18 cellular contexts compared by ENCODE assay signal in genomic region chr2:60899892-60900249, GRCh38. TPM values are rescaled to one million over a fixed set of nuclear protein-coding genes. Genes with fewer than 3 reads are reported as not detected.
DNase-seq lines count a peak whose midpoint lies in the region; ATAC-seq lines count a peak whose summit lies in the region.
"Had no signal": no experiment of that assay in that cellular context is flagged by ENCODE, and none has a peak within 500 bp of the region (broad histone marks: within the 10 kb centered on the region; RNA-seq: fewer than 3 reads in every experiment).

No MANE protein-coding gene starts in this region.

- ATAC-seq in GM18907 (IDR thresholded peaks at IDR 0.05; ENCODE audit: unreplicated experiment) (peak; percentile 29), HG02884 (IDR thresholded peaks at IDR 0.05; ENCODE audit: unreplicated experiment) (peak; percentile 48), left cardiac atrium (no peak)
- ATAC-seq: sciatic nerve had no signal

- H3K4me3 ChIP-seq in CD8-positive, alpha-beta memory T cell (ENCODE audit: low read length), result no peak overlapping the region

- H3K9me3 ChIP-seq in CD8-positive, alpha-beta memory T cell (ENCODE audit: low read length), result no peaks in the 10 kb centered on the region

- H3K27ac Mint-ChIP-seq in CD8-positive, alpha-beta memory T cell, result peak overlapping the region in 6 of 8 donors; percentile 2 to 84 (median 56)
- H3K27ac Mint-ChIP-seq in activated T-helper 2 cell treated with anti-CD3 and anti-CD28 coated beads, Interferon-gamma antibody, Interleukin-2, Interleukin-4, amounts not matched to agents 10 μg/mL and 5 μg/mL and 100 μg/mL, durations not matched to agents 14 hours and 24 hours and 36 hours, result peak overlapping the region; percentile 94
- H3K27ac Mint-ChIP-seq: endodermal cell had no signal

- H3K36me3 Mint-ChIP-seq in CD8-positive, alpha-beta memory T cell, result peaks cover 8 to 79% (median 16%) of the 10 kb centered on the region in 3 donors
- peaks cover 79% of the 10 kb centered on the region for H3K36me3 Mint-ChIP-seq in activated T-helper 2 cell treated with anti-CD3 and anti-CD28 coated beads, Interferon-gamma antibody, Interleukin-2, Interleukin-4, amounts not matched to agents 10 μg/mL and 5 μg/mL and 100 μg/mL, durations not matched to agents 14 hours and 24 hours and 36 hours (ENCODE audit: low read depth)

- H3K27me3 ChIP-seq in CD8-positive, alpha-beta memory T cell (ENCODE audit: insufficient read depth, low read length, poor library complexity, severe bottlenecking), result no peaks in the 10 kb centered on the region

- peaks cover 16 to 35% (median 25%) of the 10 kb centered on the region in 3 donors for H3K4me1 Mint-ChIP-seq in CD8-positive, alpha-beta memory T cell
- peaks cover 36% of the 10 kb centered on the region for H3K4me1 Mint-ChIP-seq in activated T-helper 2 cell treated with anti-CD3 and anti-CD28 coated beads, Interferon-gamma antibody, Interleukin-2, Interleukin-4, amounts not matched to agents 10 μg/mL and 5 μg/mL and 100 μg/mL, durations not matched to agents 14 hours and 24 hours and 36 hours (ENCODE audit: low read depth)
- H3K4me1 Mint-ChIP-seq: endodermal cell had no signal

- no peaks in the 10 kb centered on the region for H3K4me1 ChIP-seq in CD8-positive, alpha-beta memory T cell (ENCODE audit: insufficient read depth, low read length)

- H3K9me3 Mint-ChIP-seq in CD8-positive, alpha-beta memory T cell, result no peaks in the 10 kb centered on the region
- no peaks in the 10 kb centered on the region for H3K9me3 Mint-ChIP-seq in activated T-helper 2 cell treated with anti-CD3 and anti-CD28 coated beads, Interferon-gamma antibody, Interleukin-2, Interleukin-4, amounts not matched to agents 10 μg/mL and 5 μg/mL and 100 μg/mL, durations not matched to agents 14 hours and 24 hours and 36 hours
- H3K9me3 Mint-ChIP-seq: endodermal cell had no signal

- H3K27ac ChIP-seq in CD8-positive, alpha-beta memory T cell (ENCODE audit: low read depth, low read length), result no peak overlapping the region

- no peak for DNase-seq in CD8-positive, alpha-beta memory T cell
- DNase-seq in activated T-helper 2 cell treated with anti-CD3 and anti-CD28 coated beads, Interferon-gamma antibody, Interleukin-2, Interleukin-4, amounts not matched to agents 10 μg/mL and 5 μg/mL and 100 μg/mL, durations not matched to agents 14 hours and 24 hours and 36 hours (ENCODE audit: low spot score), result no peak
- DNase-seq in hepatic stellate cell (ENCODE audit: low spot score), result no peak
- no peak for DNase-seq in SIG-M5 treated with dmso at 0.1 percent for 504 hours (lab: John Stamatoyannopoulos, UW; ENCODE audit: unreplicated experiment)
- DNase-seq in left cardiac atrium, result no peak
- no peak for DNase-seq in AG08396 (ENCODE audit: low spot score)
- DNase-seq: activated CD4-positive, alpha-beta T cell treated with anti-CD3 and anti-CD28 coated beads for 1 hour; activated gamma-delta T cell treated with Interleukin-2 at 50 U/mL for 16 hours; AML-193; DMS153; endodermal cell; foreskin melanocyte; NCI-H1092; NCI-H345; OCI-M1 had no signal

- H3K27me3 Mint-ChIP-seq in CD8-positive, alpha-beta memory T cell, result no peaks in the 10 kb centered on the region
- no peaks in the 10 kb centered on the region for H3K27me3 Mint-ChIP-seq in activated T-helper 2 cell treated with anti-CD3 and anti-CD28 coated beads, Interferon-gamma antibody, Interleukin-2, Interleukin-4, amounts not matched to agents 10 μg/mL and 5 μg/mL and 100 μg/mL, durations not matched to agents 14 hours and 24 hours and 36 hours (ENCODE audit: low read depth)

- intact Hi-C loops in activated T-helper 2 cell treated with anti-CD3 and anti-CD28 coated beads, Interferon-gamma antibody, Interleukin-2, Interleukin-4, amounts not matched to agents 10 μg/mL and 5 μg/mL and 100 μg/mL, durations not matched to agents 14 hours and 24 hours and 36 hours (cut with micrococcal nuclease), result loop anchor here (1.0 to 5.0 kb wide), 6 partner anchors 9 to 106 kb away; no protein-coding TSS in a partner anchor
- intact Hi-C loops in left cardiac atrium (cut with DNase I), result no loop called here

- H3K4me3 Mint-ChIP-seq in CD8-positive, alpha-beta memory T cell, result no peak overlapping the region
- H3K4me3 Mint-ChIP-seq in activated T-helper 2 cell treated with anti-CD3 and anti-CD28 coated beads, Interferon-gamma antibody, Interleukin-2, Interleukin-4, amounts not matched to agents 10 μg/mL and 5 μg/mL and 100 μg/mL, durations not matched to agents 14 hours and 24 hours and 36 hours (ENCODE audit: low read depth), result peak overlapping the region; percentile 54
- H3K4me3 Mint-ChIP-seq: endodermal cell had no signal

- POLR2A ChIA-PET in CD8-positive, alpha-beta memory T cell (lab: Charles Lee), result no interaction called here

- H3K36me3 ChIP-seq in CD8-positive, alpha-beta memory T cell (ENCODE audit: insufficient read depth, low read length), result peaks cover 14% of the 10 kb centered on the region

- CTCF ChIA-PET in CD8-positive, alpha-beta memory T cell (lab: Charles Lee), result no interaction called here

RNA-seq across cellular contexts. Expression of gene REL, which starts 18.5 kb away (rescaled TPM):
- total RNA-seq in CD8-positive, alpha-beta memory T cell, result 10 to 100 TPM; 45.6 to 47.6 TPM
- polyA plus RNA-seq in CD8-positive, alpha-beta memory T cell, result 25.4 TPM
- total RNA-seq in activated T-helper 2 cell treated with anti-CD3 and anti-CD28 coated beads, Interferon-gamma antibody, Interleukin-2, Interleukin-4, amounts not matched to agents 10 μg/mL and 5 μg/mL and 100 μg/mL, durations not matched to agents 14 hours and 24 hours and 36 hours, result 118 and 123 TPM in 2 replicates
- 1 to 10 TPM; 7.3 to 8.2 TPM for total RNA-seq in left cardiac atrium

Comparison
In these comparisons a context has a peak if more than half of its experiments do, and no peak if none do; other contexts are left out.
1. ATAC-seq: peak in GM18907 (single experiment) and HG02884 (single experiment); none in left cardiac atrium (0 of 2).
2. RNA of gene REL, which starts 18.5 kb away (total RNA-seq): 118 to 123 TPM in activated T-helper 2 cell treated with anti-CD3 and anti-CD28 coated beads, Interferon-gamma antibody, Interleukin-2, Interleukin-4, amounts not matched to agents 10 μg/mL and 5 μg/mL and 100 μg/mL, durations not matched to agents 14 hours and 24 hours and 36 hours and 45.6 to 47.6 TPM in CD8-positive, alpha-beta memory T cell; 7.3 to 8.2 TPM in left cardiac atrium; every median in the first group is over 4 times any median in the second.